In the genomic region with DNA sequence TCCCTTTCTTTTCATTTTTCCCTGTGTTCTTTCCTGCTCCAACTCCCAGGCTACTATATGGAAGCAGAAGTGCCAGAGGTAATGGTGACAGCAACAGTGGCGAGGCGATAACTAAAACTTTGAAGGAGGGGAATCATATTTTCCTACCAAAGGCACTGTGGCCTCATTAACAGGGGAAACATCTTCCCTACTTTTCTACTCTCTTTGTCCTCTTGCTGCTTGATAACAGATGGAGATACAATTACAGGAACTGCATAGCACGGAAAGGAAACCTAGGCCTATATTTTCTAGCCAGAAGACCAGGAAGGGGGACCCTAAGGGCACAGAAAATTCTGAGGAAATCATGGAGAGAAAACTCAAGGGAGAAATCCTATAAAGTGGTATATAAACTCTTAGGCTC, we compare ENCODE assay signal across 14 cellular contexts. TPM values are rescaled to one million over a fixed set of nuclear protein-coding genes. Genes with fewer than 3 reads are reported as not detected.
DNase-seq lines count a peak whose midpoint lies in the region; ATAC-seq, FAIRE-seq and TF ChIP-seq lines count a peak whose summit lies in the region.
"Had no signal": no experiment of that assay in that cellular context is flagged by ENCODE, and none has a peak within 500 bp of the region (broad histone marks: within the 10 kb centered on the region; RNA-seq: fewer than 3 reads in every experiment).

No MANE protein-coding gene starts in this region.

- H3K27me3 Mint-ChIP-seq in neural crest cell (ENCODE audit: low read depth), result no peaks in the 10 kb centered on the region
- H3K27me3 Mint-ChIP-seq in stimulated activated naive B cell treated with anti-CD40 and anti-IgM and Interleukin-4, amounts not matched to agents 10 μg/mL and 1 μg/mL and 100 μg/mL, for 72 hours, result no peaks in the 10 kb centered on the region

- H3K36me3 ChIP-seq in endothelial cell of umbilical vein (ENCODE audit: control insufficient read depth in 2 of 2, extremely low read depth in 1 of 2, insufficient read depth in 2 of 2, low read length in 2 of 2), result no peaks in the 10 kb centered on the region
- H3K36me3 ChIP-seq in sigmoid colon, result peaks cover 0 to 4% (median 0%) of the 10 kb centered on the region in 4 donors
- H3K36me3 ChIP-seq in right atrium auricular region, result peaks cover 5% of the 10 kb centered on the region

- no peak overlapping the region for H3K9ac ChIP-seq in endothelial cell of umbilical vein (replicated peaks; ENCODE audit: extremely low read depth, insufficient read depth, low read length)
- H3K9ac ChIP-seq: BLaER1 had no signal

- H3K27ac ChIP-seq in endothelial cell of umbilical vein (ENCODE audit: insufficient read depth, low read depth, low read length), result peak overlapping the region; percentile 10
- H3K27ac ChIP-seq in sigmoid colon, result no peak overlapping the region
- H3K27ac ChIP-seq in right atrium auricular region, result no peak overlapping the region
- H3K27ac ChIP-seq: 22Rv1, BLaER1 had no signal

- no peak for TF ChIP-seq POLR2A in endothelial cell of umbilical vein (IDR thresholded peaks at IDR 0.05; ENCODE audit: low read depth, low read length)
- TF ChIP-seq POLR2A in sigmoid colon (IDR thresholded peaks at IDR 0.05), result no peak

- H3K4me2 ChIP-seq in endothelial cell of umbilical vein (ENCODE audit: insufficient read depth, low read length), result no peak overlapping the region
- H3K4me2 ChIP-seq: BLaER1 had no signal

- POLR2A ChIA-PET in endothelial cell of umbilical vein (lab: Charles Lee), result no interaction called here

- H4K20me1 ChIP-seq in endothelial cell of umbilical vein (replicated peaks; ENCODE audit: control insufficient read depth, extremely low read depth, insufficient read depth, low read length), result no peaks in the 10 kb centered on the region
- H4K20me1 ChIP-seq: BLaER1 had no signal

- no peaks in the 10 kb centered on the region for H3K79me2 ChIP-seq in endothelial cell of umbilical vein (ENCODE audit: control insufficient read depth, insufficient read depth, low read length)

- dilution Hi-C loops in endothelial cell of umbilical vein (cut with MboI; ENCODE audit: extremely low pct_ligation_motif_present, low sequenced_read_pairs), result no loop called here

- no peak overlapping the region for H3K4me3 Mint-ChIP-seq in neural crest cell
- H3K4me3 Mint-ChIP-seq in stimulated activated naive B cell treated with anti-CD40 and anti-IgM and Interleukin-4, amounts not matched to agents 10 μg/mL and 1 μg/mL and 100 μg/mL, for 72 hours, result no peak overlapping the region
- H3K4me3 Mint-ChIP-seq: HFFc6 had no signal

- H2AFZ ChIP-seq in endothelial cell of umbilical vein (ENCODE audit: low read depth, low read length), result peak overlapping the region; percentile 2

- H3K4me1 ChIP-seq in endothelial cell of umbilical vein (ENCODE audit: control insufficient read depth, extremely low read depth, insufficient read depth, low read length) (peaks cover 3% of the 10 kb centered on the region), sigmoid colon (no peaks in the 10 kb centered on the region), right atrium auricular region (no peaks in the 10 kb centered on the region)
- H3K4me1 ChIP-seq: BLaER1 had no signal

- CTCF ChIA-PET in endothelial cell of umbilical vein (lab: Charles Lee), result no interaction called here

- intact Hi-C loops in endothelial cell of umbilical vein (cut with micrococcal nuclease) (no loop called here), sigmoid colon (cut with DNase I) (no loop called here)

- BruUV-seq in endothelial cell of umbilical vein (replicated peaks; lab: Mats Ljungman, UMichigan), result no TSS peak

- TF ChIP-seq CTCF in endothelial cell of umbilical vein (IDR thresholded peaks at IDR 0.05; ENCODE audit: extremely low read depth in 1 of 2, insufficient read depth in 1 of 2, low read depth in 1 of 2, low read length in 2 of 2) (no peak), neural crest cell (conservative IDR thresholded peaks at IDR 0.05) (no peak), sigmoid colon (IDR thresholded peaks at IDR 0.05) (no peak), right atrium auricular region (IDR thresholded peaks at IDR 0.05) (no peak)

- 96 to 98% methylated on average over 3 of the region's 3 CpGs for WGBS in sigmoid colon, 2 donors

- DNase-seq in NCI-H2171 treated with DMSO at 0.1 percent for 48 hours (lab: John Stamatoyannopoulos, UW) (peak; percentile 29), NCI-H2171 (lab: John Stamatoyannopoulos, UW) (no peak), endothelial cell of umbilical vein (ENCODE audit: low read depth, low spot score) (peak; percentile 72), neural crest cell (ENCODE audit: low read depth, low spot score) (no peak), sigmoid colon (no peak), right atrium auricular region (ENCODE audit: low spot score) (no peak)
- no peak for DNase-seq in stimulated activated naive B cell treated with anti-CD40 and anti-IgM and Interleukin-4, amounts not matched to agents 10 μg/mL and 1 μg/mL and 100 μg/mL, for 72 hours
- DNase-seq: DMS53, GF-D8, HCEC 1CT, HFFc6 had no signal

- H3K9me3 ChIP-seq in endothelial cell of umbilical vein (replicated peaks; ENCODE audit: control insufficient read depth, insufficient read depth, low read length), result no peaks in the 10 kb centered on the region
- no peaks in the 10 kb centered on the region for H3K9me3 ChIP-seq in sigmoid colon
- no peaks in the 10 kb centered on the region for H3K9me3 ChIP-seq in right atrium auricular region
- H3K9me3 ChIP-seq: BLaER1 had no signal

- H3K27ac Mint-ChIP-seq in neural crest cell (ENCODE audit: unreplicated experiment), result peak overlapping the region; percentile 30
- H3K27ac Mint-ChIP-seq in stimulated activated naive B cell treated with anti-CD40 and anti-IgM and Interleukin-4, amounts not matched to agents 10 μg/mL and 1 μg/mL and 100 μg/mL, for 72 hours, result peak overlapping the region; percentile 17
- H3K27ac Mint-ChIP-seq: HFFc6 had no signal

- ATAC-seq in stimulated activated naive B cell treated with anti-CD40 and anti-IgM and Interleukin-4, amounts not matched to agents 10 μg/mL and 1 μg/mL and 100 μg/mL, for 72 hours (replicated peaks), result no peak
- no peak for ATAC-seq in HG02981 (IDR thresholded peaks at IDR 0.05; ENCODE audit: unreplicated experiment)

- no peaks in the 10 kb centered on the region for H3K9me1 ChIP-seq in endothelial cell of umbilical vein (replicated peaks; ENCODE audit: control insufficient read depth, extremely low read depth, insufficient read depth, low read length)

- no peaks in the 10 kb centered on the region for H3K4me1 Mint-ChIP-seq in neural crest cell
- H3K4me1 Mint-ChIP-seq in stimulated activated naive B cell treated with anti-CD40 and anti-IgM and Interleukin-4, amounts not matched to agents 10 μg/mL and 1 μg/mL and 100 μg/mL, for 72 hours, result no peaks in the 10 kb centered on the region

- no peak for TF ChIP-seq EP300 in sigmoid colon (IDR thresholded peaks at IDR 0.05)

- H3K27me3 ChIP-seq in endothelial cell of umbilical vein (ENCODE audit: control insufficient read depth in 2 of 2, insufficient read depth in 2 of 2, low read length in 2 of 2), result no peaks in the 10 kb centered on the region
- no peaks in the 10 kb centered on the region for H3K27me3 ChIP-seq in sigmoid colon
- no peaks in the 10 kb centered on the region for H3K27me3 ChIP-seq in right atrium auricular region
- H3K27me3 ChIP-seq: BLaER1 had no signal

- H3K9me3 Mint-ChIP-seq in neural crest cell, result no peaks in the 10 kb centered on the region
- H3K9me3 Mint-ChIP-seq in stimulated activated naive B cell treated with anti-CD40 and anti-IgM and Interleukin-4, amounts not matched to agents 10 μg/mL and 1 μg/mL and 100 μg/mL, for 72 hours, result no peaks in the 10 kb centered on the region
- H3K9me3 Mint-ChIP-seq: HFFc6 had no signal

- peak; percentile 73 for FAIRE-seq in endothelial cell of umbilical vein (lab: Jason Lieb, UNC)

- H3K36me3 Mint-ChIP-seq in neural crest cell (ENCODE audit: low read depth), result peaks cover 8% of the 10 kb centered on the region
- H3K36me3 Mint-ChIP-seq in stimulated activated naive B cell treated with anti-CD40 and anti-IgM and Interleukin-4, amounts not matched to agents 10 μg/mL and 1 μg/mL and 100 μg/mL, for 72 hours, result peaks cover 21 to 38% of the 10 kb centered on the region in 2 donors

- H3K4me3 ChIP-seq in endothelial cell of umbilical vein (replicated peaks in 1 of 3; ENCODE audit: insufficient read depth in 1 of 3, low read depth in 1 of 3, low read length in 3 of 3) (no peak overlapping the region), sigmoid colon (no peak overlapping the region), right atrium auricular region (no peak overlapping the region)
- H3K4me3 ChIP-seq: BLaER1 had no signal

TF ChIP-seq in endothelial cell of umbilical vein, 7 proteins besides CTCF, POLR2A, EP300 and RAD21 (continues in another document):
- TF ChIP-seq JUN (IDR thresholded peaks at IDR 0.05; ENCODE audit: borderline replicate concordance, insufficient read depth, insufficient read length, low read depth) (no peak), FOS (IDR thresholded peaks at IDR 0.05; ENCODE audit: borderline replicate concordance, insufficient read depth, low read length) (no peak), MYC (IDR thresholded peaks at IDR 0.05; ENCODE audit: low read depth, low read length) (no peak)

RNA-seq across cellular contexts. Expression of a gene that starts 42.3 kb away (rescaled TPM):
- total RNA-seq in endothelial cell of umbilical vein (6.5 and 7.3 TPM in 2 replicates), neural crest cell (14.9 and 15.2 TPM in 2 replicates), sigmoid colon (1 to 10 TPM; 2.7 to 7.1 (median 4.9) TPM), right atrium auricular region (1 to 10 TPM; 1.6 to 1.7 TPM)
- polyA plus RNA-seq in endothelial cell of umbilical vein (0.21 and 0.44 TPM in 2 replicates), sigmoid colon (1 to 10 TPM in 2 of 3 donors, under 1 TPM in 1; 0.92 to 2.6 (median 1.2) TPM)
- 0.68 and 0.84 TPM in 2 replicates for polyA plus RNA-seq in endothelial cell of umbilical vein (2011; cell fraction: cytosol; rRNA removed)
- 2.1 and 3.2 TPM in 2 replicates for polyA plus RNA-seq in endothelial cell of umbilical vein (2011; cell fraction: nucleus; rRNA removed)
- 1.5 and 2.9 TPM in 2 replicates for polyA plus RNA-seq in endothelial cell of umbilical vein (2012)
- 0.51 and 1.2 TPM in 2 replicates for polyA minus RNA-seq in endothelial cell of umbilical vein
- 2.6 TPM for polyA minus RNA-seq in endothelial cell of umbilical vein (2011; cell fraction: cytosol; rRNA and poly(A)+ RNA removed)
- 1.6 and 2.5 TPM in 2 replicates for polyA minus RNA-seq in endothelial cell of umbilical vein (2011; cell fraction: nucleus; rRNA and poly(A)+ RNA removed)

RNA-seq across cellular contexts. Expression of a gene that starts 42.5 kb away (rescaled TPM):
- total RNA-seq in endothelial cell of umbilical vein (12.7 and 14.1 TPM in 2 replicates), neural crest cell (14.6 and 17.8 TPM in 2 replicates), sigmoid colon (10 to 100 TPM; 17.4 to 26.4 (median 24.8) TPM), right atrium auricular region (1 to 10 TPM; 3.1 to 3.7 TPM)
- polyA plus RNA-seq in endothelial cell of umbilical vein (2.6 and 2.9 TPM in 2 replicates), sigmoid colon (1 to 10 TPM; 2.4 to 9.0 (median 3.2) TPM)
- polyA plus RNA-seq in endothelial cell of umbilical vein (2011; cell fraction: cytosol; rRNA removed), result 3.2 and 4.0 TPM in 2 replicates
- polyA plus RNA-seq in endothelial cell of umbilical vein (2011; cell fraction: nucleus; rRNA removed), result 19.0 and 28.2 TPM in 2 replicates
- 5.3 and 8.9 TPM in 2 replicates for polyA plus RNA-seq in endothelial cell of umbilical vein (2012)
- 3.0 and 5.9 TPM in 2 replicates for polyA minus RNA-seq in endothelial cell of umbilical vein
- polyA minus RNA-seq in endothelial cell of umbilical vein (2011; cell fraction: cytosol; rRNA and poly(A)+ RNA removed), result 4.1 TPM
- 8.5 and 11.0 TPM in 2 replicates for polyA minus RNA-seq in endothelial cell of umbilical vein (2011; cell fraction: nucleus; rRNA and poly(A)+ RNA removed)

Comparison
In these comparisons a context has a peak if more than half of its experiments do, and no peak if none do; other contexts are left out.
1. DNase-seq: peak in NCI-H2171 treated with DMSO at 0.1 percent for 48 hours (single experiment) and endothelial cell of umbilical vein (single experiment); none in NCI-H2171 (single experiment), neural crest cell (single experiment), stimulated activated naive B cell treated with anti-CD40 and anti-IgM and Interleukin-4, amounts not matched to agents 10 μg/mL and 1 μg/mL and 100 μg/mL, for 72 hours (single experiment), sigmoid colon (single experiment) and right atrium auricular region (single experiment).